In the genomic region with DNA sequence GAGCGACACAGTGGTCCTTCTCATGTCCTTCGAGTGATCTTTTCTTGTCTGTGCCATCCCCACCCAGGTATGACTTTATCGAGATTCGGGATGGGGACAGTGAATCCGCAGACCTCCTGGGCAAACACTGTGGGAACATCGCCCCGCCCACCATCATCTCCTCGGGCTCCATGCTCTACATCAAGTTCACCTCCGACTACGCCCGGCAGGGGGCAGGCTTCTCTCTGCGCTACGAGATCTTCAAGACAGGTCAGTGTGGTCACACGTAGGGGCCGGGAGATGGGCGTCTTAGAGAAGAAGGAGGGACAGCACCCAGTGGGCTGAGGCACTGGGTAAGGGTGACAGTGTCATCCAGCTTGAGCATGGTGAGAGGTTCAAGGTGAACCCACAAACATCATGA, we compare ENCODE assay signal across 10 cellular contexts. TPM values are rescaled to one million over a fixed set of nuclear protein-coding genes. Genes with fewer than 3 reads are reported as not detected.
DNase-seq lines count a peak whose midpoint lies in the region; ATAC-seq and TF ChIP-seq lines count a peak whose summit lies in the region.
"Had no signal": no experiment of that assay in that cellular context is flagged by ENCODE, and none has a peak within 500 bp of the region (broad histone marks: within the 10 kb centered on the region; RNA-seq: fewer than 3 reads in every experiment).

No MANE protein-coding gene starts in this region.

- no peak overlapping the region for H4K91ac ChIP-seq in trophoblast cell (ENCODE audit: low read depth, low read length)

- H3K79me1 ChIP-seq in trophoblast cell (ENCODE audit: low read length): no peaks in the 10 kb centered on the region

- H3K23ac ChIP-seq in trophoblast cell (ENCODE audit: low read length): no peak overlapping the region

- H3K27me3 ChIP-seq in esophagus muscularis mucosa (no peaks in the 10 kb centered on the region), trophoblast cell (ENCODE audit: insufficient read depth, low read length) (no peaks in the 10 kb centered on the region)

- H3K4ac ChIP-seq in trophoblast cell (ENCODE audit: low read depth, low read length): no peak overlapping the region

- H3K79me2 ChIP-seq in trophoblast cell (ENCODE audit: control insufficient read depth, insufficient read depth, low read length, poor library complexity): no peaks in the 10 kb centered on the region

- no peak for TF ChIP-seq EP300 in esophagus muscularis mucosa (IDR thresholded peaks at IDR 0.05)

- H4K8ac ChIP-seq in trophoblast cell (ENCODE audit: low read depth, low read length): no peak overlapping the region

- no peak overlapping the region for H4K12ac ChIP-seq in trophoblast cell (ENCODE audit: low read depth, low read length)

- H2BK12ac ChIP-seq in trophoblast cell (ENCODE audit: low read length): no peak overlapping the region

- intact Hi-C loops in esophagus muscularis mucosa (cut with DNase I): no loop called here

- H3K36me3 ChIP-seq in esophagus muscularis mucosa (peaks cover 0 to 20% (median 5%) of the 10 kb centered on the region in 4 donors), trophoblast cell (ENCODE audit: control insufficient read depth in 1 of 2, insufficient read depth in 2 of 2, low read length in 2 of 2) (peaks cover 6 to 17% of the 10 kb centered on the region in 2 experiments)

- H3K27ac ChIP-seq in esophagus muscularis mucosa (replicated peaks in 1 of 4): peak overlapping the region; percentile 87 to 98 (median 93)
- H3K27ac ChIP-seq in trophoblast cell (ENCODE audit: low read depth, low read length): no peak overlapping the region
- H3K27ac ChIP-seq: psoas muscle had no signal

- TF ChIP-seq CTCF in GM13977 (IDR thresholded peaks at IDR 0.05; ENCODE audit: extremely low read depth, insufficient read depth, missing control alignments) (peak; percentile 22), esophagus muscularis mucosa (IDR thresholded peaks at IDR 0.05) (peak; percentile 41 to 44 (median 42))

- no peak overlapping the region for H3K9ac ChIP-seq in trophoblast cell (ENCODE audit: low read length)

- no peak overlapping the region for H3K4me2 ChIP-seq in trophoblast cell (ENCODE audit: low read length)

- WGBS in esophagus muscularis mucosa: 86% methylated on average over 14 of the region's 16 CpGs
- no CpG with 5 or more reads among the region's 16 CpGs for WGBS in trophoblast cell (ENCODE audit: extremely low coverage, insufficient coverage, insufficient read length)

- no peak overlapping the region for H3K4me3 ChIP-seq in esophagus muscularis mucosa
- no peak overlapping the region for H3K4me3 ChIP-seq in trophoblast cell (ENCODE audit: low read depth, low read length)
- H3K4me3 ChIP-seq: psoas muscle had no signal

- H3K4me1 ChIP-seq in esophagus muscularis mucosa: peaks cover 6 to 100% (median 100%) of the 10 kb centered on the region in 4 donors
- H3K4me1 ChIP-seq in trophoblast cell (ENCODE audit: control insufficient read depth in 1 of 2, insufficient read depth in 2 of 2, low read length in 2 of 2): peaks cover 15 to 17% of the 10 kb centered on the region in 2 experiments
- H3K4me1 ChIP-seq: psoas muscle had no signal

- H2AFZ ChIP-seq in trophoblast cell (ENCODE audit: insufficient read depth, low read length, poor library complexity): no peak overlapping the region

- no peak for TF ChIP-seq POLR2A in esophagus muscularis mucosa (IDR thresholded peaks at IDR 0.05; ENCODE audit: low read depth)

- no peak overlapping the region for H2BK120ac ChIP-seq in trophoblast cell (ENCODE audit: insufficient read depth, low read length, poor library complexity)

- H2BK5ac ChIP-seq in trophoblast cell (ENCODE audit: low read depth, low read length, poor library complexity): no peak overlapping the region

- no peaks in the 10 kb centered on the region for H3K9me3 ChIP-seq in esophagus muscularis mucosa
- H3K9me3 ChIP-seq in trophoblast cell (ENCODE audit: insufficient read depth, low read depth, low read length): no peaks in the 10 kb centered on the region
- H3K9me3 ChIP-seq: psoas muscle had no signal

- in situ Hi-C loops in GM13977 (cut with MboI; ENCODE audit: low pct_unique_long_range_greater_than_20kb, low sequenced_read_pairs, unreplicated experiment): no loop called here

- no peak overlapping the region for H3K14ac ChIP-seq in trophoblast cell (ENCODE audit: low read length)

- ATAC-seq in HG03108 (IDR thresholded peaks at IDR 0.05; ENCODE audit: unreplicated experiment) (no peak), GM21367 (IDR thresholded peaks at IDR 0.05; ENCODE audit: unreplicated experiment) (no peak)
- ATAC-seq: psoas muscle had no signal

- H2AK5ac ChIP-seq in trophoblast cell (ENCODE audit: low read length): no peak overlapping the region

- DNase-seq in GM13977 (ENCODE audit: low spot score) (no peak), OCI-M1 (lab: John Stamatoyannopoulos, UW) (peak; percentile 42), esophagus muscularis mucosa (ENCODE audit: extremely low spot score) (no peak), trophoblast cell (peak; percentile 54 to 78), hepatic stellate cell (ENCODE audit: low spot score) (no peak)
- DNase-seq: activated naive CD4-positive, alpha-beta T cell treated with anti-CD3 and anti-CD28 coated beads for 36 hours; NCI-H1436; psoas muscle had no signal

- peak overlapping the region; percentile 43 for H3K18ac ChIP-seq in trophoblast cell (ENCODE audit: low read length)

RNA-seq across cellular contexts. Expression of a gene that starts 33.8 kb away (rescaled TPM):
- 100 to 1,000 TPM; 195 to 440 (median 314) TPM for total RNA-seq in esophagus muscularis mucosa
- 51.2 and 55.2 TPM in 2 replicates for polyA plus RNA-seq in trophoblast cell (2013)

Comparison
In these comparisons a context has a peak if more than half of its experiments do, and no peak if none do; other contexts are left out.
1. DNase-seq: peak in OCI-M1 (single experiment) and trophoblast cell (2 of 2); none in GM13977 (single experiment), esophagus muscularis mucosa (single experiment) and hepatic stellate cell (single experiment).